8 cellular contexts compared by ENCODE assay signal in the genomic region with DNA sequence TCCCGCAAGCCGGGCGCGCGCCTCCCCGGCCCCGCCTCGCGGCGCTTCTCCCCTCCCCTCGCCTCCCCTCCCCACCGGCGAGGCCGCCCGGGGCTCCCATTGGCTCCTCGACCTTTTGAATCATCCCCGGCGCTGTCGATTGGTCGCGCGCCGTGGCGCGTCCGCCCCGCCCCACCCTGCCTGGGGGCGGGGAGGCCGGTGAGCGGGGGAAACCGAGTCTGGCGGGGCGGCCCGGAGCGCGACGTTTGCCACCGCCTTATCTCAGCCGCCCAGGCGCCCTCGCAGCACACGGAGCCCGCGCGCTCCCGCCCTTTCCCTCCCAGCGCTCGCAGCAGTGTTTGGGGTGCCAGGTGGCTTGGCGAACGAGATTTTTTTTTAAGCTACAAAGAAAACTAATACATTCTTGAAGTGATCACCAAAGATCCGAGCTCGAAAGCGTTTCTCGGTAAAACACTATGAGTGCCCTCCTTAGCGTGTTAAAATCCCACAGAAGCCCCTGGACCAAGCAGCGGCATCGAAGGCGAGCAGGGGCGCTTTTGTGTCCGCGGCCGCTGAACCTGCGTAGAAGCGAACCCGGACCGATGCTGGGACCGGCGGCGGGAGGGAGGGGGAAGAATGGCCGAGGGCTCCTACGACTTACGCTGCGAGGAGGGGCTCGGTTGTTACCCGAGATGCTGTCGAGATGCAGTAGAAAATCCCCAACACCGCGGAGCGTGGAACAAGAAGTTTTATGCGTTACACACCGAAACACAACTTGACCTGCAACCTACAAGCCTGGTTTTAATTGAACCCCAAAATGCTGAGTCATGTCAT.
DNase-seq lines count a peak whose midpoint lies in the region; ATAC-seq and TF ChIP-seq lines count a peak whose summit lies in the region.

No MANE protein-coding gene starts in this region.

- H3K27ac ChIP-seq in cingulate gyrus (ENCODE audit: low read depth, low read length), result peak overlapping the region; percentile 90

- ATAC-seq in HG03354 (IDR thresholded peaks at IDR 0.05; ENCODE audit: poor library complexity, severe bottlenecking, unreplicated experiment), result peak; percentile 87

- TF ChIP-seq POLR2A in GM19099 (IDR thresholded peaks at IDR 0.05; ENCODE audit: extremely low read depth, insufficient read length, low read depth), result peak; percentile 85

- peak; percentile 95 for DNase-seq in Ammon's horn (ENCODE audit: low spot score)
- DNase-seq in NCI-H446 (lab: John Stamatoyannopoulos, UW), result peak; percentile 84 to 96
- peak; percentile 93 for DNase-seq in activated CD4-positive, alpha-beta T cell treated with anti-CD3 and anti-CD28 coated beads for 48 hours
- DNase-seq in left kidney (ENCODE audit: low read depth, low spot score), result peak; percentile 98
- peak; percentile 90 for DNase-seq in stimulated activated CD4-positive, alpha-beta T cell treated with anti-CD3 and anti-CD28 coated beads, Interleukin-1b, Interleukin-23, amount 100 ng/mL, for 48 hours

Comparison
In these comparisons a context has a peak if more than half of its experiments do, and no peak if none do; other contexts are left out.
1. Peak in every context shown above with its lines: DNase-seq, ATAC-seq and H3K27ac ChIP-seq.